In genomic region chr9:129110740-129111142, GRCh38 we compare ENCODE assay signal across 8 cellular contexts. TPM values are rescaled to one million over a fixed set of nuclear protein-coding genes. Genes with fewer than 3 reads are reported as not detected.
DNase-seq lines count a peak whose midpoint lies in the region; ATAC-seq and TF ChIP-seq lines count a peak whose summit lies in the region.

Gene CRAT (minus strand): TSS chr9:129110793. CDS start chr9:129110509, 284 bp downstream.

- H3K27me3 ChIP-seq in PC-9 (ENCODE audit: insufficient read depth, low read depth) (no peaks in the 10 kb centered on the region), mucosa of stomach (ENCODE audit: control insufficient read depth, insufficient read depth, low read length) (no peaks in the 10 kb centered on the region)

- peak within 1 kb of the TSS; percentile 74 for H3K27ac ChIP-seq in PC-9

- BruUV-seq in PC-9 (replicated peaks; lab: Mats Ljungman, UMichigan): TSS peak; percentile 78

- no peaks in the 10 kb centered on the region for H3K27me3 Mint-ChIP-seq in activated T-cell treated with anti-CD3 and anti-CD28 coated beads, Interleukin-2, amount 50 U/mL, for 4 hours (ENCODE audit: low read depth)

- peak; percentile 59 for ATAC-seq in GM21619 (IDR thresholded peaks at IDR 0.05; ENCODE audit: unreplicated experiment)
- peak; percentile 85 to 87 for ATAC-seq in activated T-cell treated with anti-CD3 and anti-CD28 coated beads, Interleukin-2, amount 50 U/mL, for 4 hours

- no peaks in the 10 kb centered on the region for H3K36me3 ChIP-seq in PC-9 (ENCODE audit: low read depth)
- H3K36me3 ChIP-seq in mucosa of stomach (ENCODE audit: control insufficient read depth, insufficient read depth, low read length): no peaks in the 10 kb centered on the region

- DNase-seq in DMS153 (lab: John Stamatoyannopoulos, UW) (peak; percentile 82), PC-9 (peak; percentile 78 to 96), erythroblast (lab: John Stamatoyannopoulos, UW) (peak; percentile 97 to 99)
- peak; percentile 69 for DNase-seq in Jurkat, Clone E6-1 (ENCODE audit: low read depth, low spot score)
- peak; percentile 96 for DNase-seq in activated T-cell treated with anti-CD3 and anti-CD28 coated beads, Interleukin-2, amount 50 U/mL, for 4 hours
- DNase-seq in stimulated activated CD8-positive, alpha-beta memory T cell treated with anti-CD3 and anti-CD28 coated beads, Interleukin-4, amount 100 ng/mL, for 4 hours (ENCODE audit: low read depth in 2 of 2, low spot score in 1 of 2): peak; percentile 86 to 94

- H3K9me3 Mint-ChIP-seq in activated T-cell treated with anti-CD3 and anti-CD28 coated beads, Interleukin-2, amount 50 U/mL, for 4 hours: no peaks in the 10 kb centered on the region

- TF ChIP-seq CTCF in PC-9 (conservative IDR thresholded peaks at IDR 0.05): no peak

- H3K9me3 ChIP-seq in PC-9 (ENCODE audit: insufficient read depth, low read depth) (no peaks in the 10 kb centered on the region), mucosa of stomach (ENCODE audit: control insufficient read depth, low read length) (no peaks in the 10 kb centered on the region)

- CTCF ChIA-PET in PC-9 (lab: Charles Lee): no interaction called here

- TF ChIP-seq POLR2A in erythroblast (IDR thresholded peaks at IDR 0.05; ENCODE audit: low read length): peak; percentile 98

- POLR2A ChIA-PET in PC-9 (lab: Charles Lee; ENCODE audit: unreplicated experiment): interaction anchor here (0.6 to 1.3 kb wide), 2 partner anchors 30 to 298 kb away, joined by 3 read pairs; partner anchors contain the start of gene DOLPP1

- H3K79me2 ChIP-seq in PC-9 (ENCODE audit: low read depth): peaks cover 39% of the 10 kb centered on the region

- H3K4me2 ChIP-seq in PC-9: peak within 1 kb of the TSS; percentile 95

- H3K9ac ChIP-seq in mucosa of stomach (ENCODE audit: low read length): peak within 1 kb of the TSS; percentile 91

- H3K4me3 ChIP-seq in Jurkat, Clone E6-1 (ENCODE audit: low read length): peak within 1 kb of the TSS; percentile 85
- H3K4me3 ChIP-seq in PC-9 (peak within 1 kb of the TSS; percentile 93), mucosa of stomach (ENCODE audit: low read length) (peak within 1 kb of the TSS; percentile 41)

- H3K4me1 Mint-ChIP-seq in activated T-cell treated with anti-CD3 and anti-CD28 coated beads, Interleukin-2, amount 50 U/mL, for 4 hours (ENCODE audit: low read depth): peaks cover 27% of the 10 kb centered on the region

- no peaks in the 10 kb centered on the region for H3K9me2 ChIP-seq in PC-9 (ENCODE audit: insufficient read depth)

- peak within 1 kb of the TSS; percentile 95 for H3K4me3 Mint-ChIP-seq in activated T-cell treated with anti-CD3 and anti-CD28 coated beads, Interleukin-2, amount 50 U/mL, for 4 hours

- intact Hi-C loops in PC-9 (cut with micrococcal nuclease; ENCODE audit: unreplicated experiment): loop anchor here (1.0 to 5.0 kb wide), 4 partner anchors 29 to 738 kb away; partner anchors contain the start of genes DOLPP1, SH3GLB2 and URM1

- H4K20me1 ChIP-seq in PC-9 (ENCODE audit: insufficient read depth): no peaks in the 10 kb centered on the region

- H3K4me1 ChIP-seq in PC-9 (replicated peaks; ENCODE audit: insufficient read depth) (peaks cover 24% of the 10 kb centered on the region; the same call in 1 of the 2 replicates), mucosa of stomach (ENCODE audit: control insufficient read depth, insufficient read depth, low read length) (peaks cover 35% of the 10 kb centered on the region)

- peak within 1 kb of the TSS; percentile 98 for H2AFZ ChIP-seq in PC-9

- peaks cover 1% of the 10 kb centered on the region for H3K36me3 Mint-ChIP-seq in activated T-cell treated with anti-CD3 and anti-CD28 coated beads, Interleukin-2, amount 50 U/mL, for 4 hours (ENCODE audit: insufficient read depth)

- H3F3A ChIP-seq in PC-9 (ENCODE audit: insufficient read depth, low read depth): peaks cover 36% of the 10 kb centered on the region; the same call in 1 of the 2 replicates

RNA-seq across cellular contexts. Expression of gene CRAT, which starts in this region (rescaled TPM):
- 17.7 TPM for polyA plus RNA-seq in Jurkat, Clone E6-1 (2012; ENCODE audit: insufficient read depth, insufficient read length)
- 40.3 and 60.0 TPM in 2 replicates for total RNA-seq in PC-9 (2021)
- 1 to 10 TPM; 3.4 to 5.2 (median 5.2) TPM for total RNA-seq in activated T-cell treated with anti-CD3 and anti-CD28 coated beads, Interleukin-2, amount 50 U/mL, for 4 hours

Comparison
In these comparisons a context has a peak if more than half of its experiments do, and no peak if none do; other contexts are left out.
1. Peak in every context shown above with its lines: DNase-seq, ATAC-seq, H3K4me3 ChIP-seq and H3K27ac ChIP-seq.
2. H3K4me3 ChIP-seq: peak in every context shown above with its lines; median percentile 93 in PC-9; 85 in Jurkat, Clone E6-1; 41 in mucosa of stomach.